10 cellular contexts compared by ENCODE assay signal in the genomic region with DNA sequence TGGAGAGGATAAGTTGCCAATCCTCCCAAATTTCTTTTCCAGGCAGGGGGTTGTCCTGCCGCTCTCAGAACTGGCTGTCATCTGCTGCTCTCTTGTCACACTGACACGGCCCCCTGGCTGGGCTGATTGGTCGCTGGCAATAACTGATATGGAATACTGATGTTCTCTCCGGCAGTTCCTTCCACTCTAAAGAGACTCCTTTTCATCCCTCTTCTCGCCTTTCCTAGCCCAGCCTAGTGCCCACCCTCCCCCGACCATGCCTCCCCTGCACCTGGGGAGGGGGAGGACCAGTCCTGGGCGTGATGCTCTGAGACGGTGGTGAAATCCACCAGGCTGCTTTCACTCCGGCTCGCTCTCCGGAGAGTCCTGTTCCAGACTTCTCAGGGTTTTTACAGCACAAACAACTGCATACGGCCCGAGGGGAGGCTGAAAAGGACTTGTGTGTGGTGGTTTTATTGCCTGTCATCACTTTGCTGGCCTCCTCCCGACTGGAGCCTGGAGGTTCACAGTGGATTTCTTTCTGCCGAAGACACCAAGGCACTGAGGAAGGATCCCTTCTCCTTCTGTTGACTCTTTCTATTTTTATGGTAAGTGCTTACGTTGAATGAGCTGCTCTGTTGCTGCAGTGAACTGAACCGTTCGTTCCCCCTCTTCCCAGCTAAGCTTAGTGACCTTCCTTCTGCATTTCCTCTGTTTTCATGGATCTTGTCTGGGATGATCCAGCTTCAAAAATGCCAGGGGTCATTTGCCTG. TPM values are rescaled to one million over a fixed set of nuclear protein-coding genes. Genes with fewer than 3 reads are reported as not detected.
DNase-seq lines count a peak whose midpoint lies in the region; ATAC-seq and TF ChIP-seq lines count a peak whose summit lies in the region.
"Had no signal": no experiment of that assay in that cellular context is flagged by ENCODE, and none has a peak within 500 bp of the region (broad histone marks: within the 10 kb centered on the region; RNA-seq: fewer than 3 reads in every experiment).

Gene ANO4, plus strand, starts transcription at position 336 of the 752 bp plus-strand sequence. CDS start 107,010 bp downstream, outside the sequence.

- 33 to 46% methylated on average over 9 to 18 of the region's 18 CpGs for WGBS in endodermal cell (ENCODE audit: insufficient coverage in 1 of 2, insufficient read length in 1 of 2), 2 experiments

- no peaks in the 10 kb centered on the region for H3K9me3 ChIP-seq in endodermal cell (ENCODE audit: control insufficient read depth, low read length)

- H3K9ac ChIP-seq in endodermal cell (ENCODE audit: extremely low read depth, low read length, poor library complexity, severe bottlenecking), result no peak within 1 kb of the TSS

- H3K4me3 Mint-ChIP-seq in endodermal cell, result no peak within 1 kb of the TSS
- H3K4me3 Mint-ChIP-seq in naive thymus-derived CD8-positive, alpha-beta T cell, result no peak within 1 kb of the TSS
- H3K4me3 Mint-ChIP-seq: immature natural killer cell, T-cell had no signal

- H3K9me3 Mint-ChIP-seq in endodermal cell, result no peaks in the 10 kb centered on the region
- H3K9me3 Mint-ChIP-seq in naive thymus-derived CD8-positive, alpha-beta T cell, result peaks cover 0 to 2% (median 0%) of the 10 kb centered on the region in 9 donors

- H3K4me3 ChIP-seq in endodermal cell (ENCODE audit: low read length), result no peak within 1 kb of the TSS

- H3K36me3 ChIP-seq in endodermal cell (ENCODE audit: control insufficient read depth, insufficient read depth, low read length), result no peaks in the 10 kb centered on the region

- peaks cover 6% of the 10 kb centered on the region for H3K4me1 ChIP-seq in endodermal cell (ENCODE audit: control insufficient read depth, insufficient read depth, low read length)

- H3K4me1 Mint-ChIP-seq in endodermal cell, result peaks cover 25% of the 10 kb centered on the region
- H3K4me1 Mint-ChIP-seq in naive thymus-derived CD8-positive, alpha-beta T cell, result peaks cover 0 to 4% (median 0%) of the 10 kb centered on the region in 4 donors
- H3K4me1 Mint-ChIP-seq: immature natural killer cell, T-cell had no signal

- H3K27ac ChIP-seq in endodermal cell (ENCODE audit: low read depth, low read length), result peak within 1 kb of the TSS; percentile 19

- peaks cover 10% of the 10 kb centered on the region for H3K27me3 ChIP-seq in endodermal cell (ENCODE audit: control insufficient read depth, insufficient read depth, low read length, poor library complexity, severe bottlenecking)

- peak; percentile 57 for DNase-seq in DMS53 (lab: John Stamatoyannopoulos, UW)
- DNase-seq in NCI-H2227 treated with DMSO at 0.1 percent for 48 hours (lab: John Stamatoyannopoulos, UW), result peak; percentile 53
- peak; percentile 68 for DNase-seq in endodermal cell
- DNase-seq in occipital lobe (lab: John Stamatoyannopoulos, UW), result peak; percentile 51
- DNase-seq in naive thymus-derived CD8-positive, alpha-beta T cell, result no peak
- DNase-seq in HUDEP-2 (lab: John Stamatoyannopoulos, UW; ENCODE audit: unreplicated experiment in 76 of 76), result no peak
- DNase-seq in HK-2 (ENCODE audit: unreplicated experiment), result no peak
- DNase-seq: immature natural killer cell, T-cell had no signal

- no peak for ATAC-seq in naive thymus-derived CD8-positive, alpha-beta T cell
- no peak for ATAC-seq in GM21381 (IDR thresholded peaks at IDR 0.05; ENCODE audit: unreplicated experiment)
- ATAC-seq: T-cell had no signal

- no peak for TF ChIP-seq CTCF in endodermal cell (conservative IDR thresholded peaks at IDR 0.05)

- H3K27me3 Mint-ChIP-seq in endodermal cell (ENCODE audit: insufficient read depth), result peaks cover 3% of the 10 kb centered on the region
- peaks cover 7 to 51% (median 15%) of the 10 kb centered on the region in 5 donors for H3K27me3 Mint-ChIP-seq in naive thymus-derived CD8-positive, alpha-beta T cell

- no peak within 1 kb of the TSS for H3K27ac Mint-ChIP-seq in endodermal cell
- H3K27ac Mint-ChIP-seq in naive thymus-derived CD8-positive, alpha-beta T cell, result no peak within 1 kb of the TSS
- H3K27ac Mint-ChIP-seq: immature natural killer cell, T-cell had no signal

- POLR2A ChIA-PET in naive thymus-derived CD8-positive, alpha-beta T cell (lab: Charles Lee), result no interaction called here

- no peaks in the 10 kb centered on the region for H3K36me3 Mint-ChIP-seq in endodermal cell (ENCODE audit: low read depth)
- H3K36me3 Mint-ChIP-seq in naive thymus-derived CD8-positive, alpha-beta T cell, result no peaks in the 10 kb centered on the region
- H3K36me3 Mint-ChIP-seq: immature natural killer cell, T-cell had no signal

RNA-seq across cellular contexts. Expression of gene ANO4, which starts in this region (rescaled TPM):
- total RNA-seq in endodermal cell (1 to 10 TPM; 3.4 to 4.0 TPM), occipital lobe (75.5 TPM)
- 3.6 TPM for polyA plus RNA-seq in endodermal cell (2013, experiment 1 of 2)
- polyA plus RNA-seq in endodermal cell (2013, experiment 2 of 2), result 6.2 TPM
- total RNA-seq in naive thymus-derived CD8-positive, alpha-beta T cell, result not detected
- not detected for polyA plus RNA-seq in naive thymus-derived CD8-positive, alpha-beta T cell
- polyA plus RNA-seq: immature natural killer cell had no signal

Comparison
In these comparisons a context has a peak if more than half of its experiments do, and no peak if none do; other contexts are left out.
1. RNA of gene ANO4 (total RNA-seq): 75.5 TPM in occipital lobe (single experiment); 3.4 to 4.0 TPM in endodermal cell and not detected in naive thymus-derived CD8-positive, alpha-beta T cell; every median in the first group is over 10 times any median in the second.
2. DNase-seq: peak in DMS53 (single experiment), NCI-H2227 treated with DMSO at 0.1 percent for 48 hours (single experiment), endodermal cell (single experiment) and occipital lobe (single experiment); none in naive thymus-derived CD8-positive, alpha-beta T cell (0 of 10), HUDEP-2 (0 of 76) and HK-2 (single experiment).